ENCODE assay signal across 8 cellular contexts in genomic region chr7:1029637-1030443, GRCh38. TPM values are rescaled to one million over a fixed set of nuclear protein-coding genes. Genes with fewer than 3 reads are reported as not detected.
DNase-seq lines count a peak whose midpoint lies in the region; ATAC-seq and TF ChIP-seq lines count a peak whose summit lies in the region.

No MANE protein-coding gene starts in this region.

- WGBS in psoas muscle, 3 donors = 87 to 95% (median 92%) methylated on average over 28 to 33 of the region's 33 CpGs

- peaks cover 47% of the 10 kb centered on the region for H3K4me1 ChIP-seq in CD8-positive, alpha-beta T cell (ENCODE audit: insufficient read depth, low read length)
- H3K4me1 ChIP-seq in psoas muscle = peaks cover 21% of the 10 kb centered on the region

- H3K36me3 Mint-ChIP-seq in CD8-positive, alpha-beta T cell = peaks cover 6% of the 10 kb centered on the region

- no peaks in the 10 kb centered on the region for H3K27me3 Mint-ChIP-seq in CD8-positive, alpha-beta T cell (ENCODE audit: low read depth)

- DNase-seq in CD8-positive, alpha-beta T cell = no peak
- DNase-seq in NOMO-1 (lab: John Stamatoyannopoulos, UW; ENCODE audit: unreplicated experiment in 2 of 2) (peak; percentile 19 to 26), dorsolateral prefrontal cortex (peak in 3 of 10 donors; percentile 47 to 69 (median 58)), psoas muscle (peak in 1 of 2 donors; percentile 50), NCI-H748 treated with DMSO at 0.1 percent for 48 hours (lab: John Stamatoyannopoulos, UW) (no peak), OCI-M1 (lab: John Stamatoyannopoulos, UW) (no peak), glomerular visceral epithelial cell (ENCODE audit: extremely low spot score) (no peak)

- H3K27ac Mint-ChIP-seq in CD8-positive, alpha-beta T cell = no peak overlapping the region

- POLR2A ChIA-PET in CD8-positive, alpha-beta T cell (lab: Charles Lee) = interaction anchor here (2.0 kb wide), 1 partner anchor 15 kb away, joined by 7 read pairs; the partner anchor contains the start of gene GPR146

- TF ChIP-seq CTCF in CD8-positive, alpha-beta T cell (IDR thresholded peaks at IDR 0.05) = no peak
- TF ChIP-seq CTCF in dorsolateral prefrontal cortex (IDR thresholded peaks at IDR 0.05 in 54 of 56, conservative IDR thresholded peaks at IDR 0.05 in 2 of 56; ENCODE audit: low read depth in 1 of 56, partially characterized antibody in 56 of 56) = no peak
- TF ChIP-seq CTCF in psoas muscle (IDR thresholded peaks at IDR 0.05) = no peak

- H3K4me3 ChIP-seq in CD8-positive, alpha-beta T cell (ENCODE audit: low read depth, low read length) = no peak overlapping the region
- H3K4me3 ChIP-seq in dorsolateral prefrontal cortex (peak overlapping the region in 8 of 59 donors; percentile 3 to 94 (median 34)), psoas muscle (no peak overlapping the region)

- H3K4me3 Mint-ChIP-seq in CD8-positive, alpha-beta T cell = peak overlapping the region; percentile 39

- H3K9me3 Mint-ChIP-seq in CD8-positive, alpha-beta T cell = no peaks in the 10 kb centered on the region

- peaks cover 48% of the 10 kb centered on the region for H3K4me1 Mint-ChIP-seq in CD8-positive, alpha-beta T cell (ENCODE audit: low read depth)

- H3K9me3 ChIP-seq in CD8-positive, alpha-beta T cell (ENCODE audit: low read length) = no peaks in the 10 kb centered on the region
- H3K9me3 ChIP-seq in psoas muscle = no peaks in the 10 kb centered on the region

- no peaks in the 10 kb centered on the region for H3K27me3 ChIP-seq in CD8-positive, alpha-beta T cell (ENCODE audit: insufficient read depth, low read length)
- H3K27me3 ChIP-seq in dorsolateral prefrontal cortex (no peaks in the 10 kb centered on the region), psoas muscle (ENCODE audit: insufficient read depth in 3 of 3, low read length in 2 of 3) (no peaks in the 10 kb centered on the region)

- intact Hi-C loops in CD8-positive, alpha-beta T cell (cut with DNase I, micrococcal nuclease) = loop anchor here in 1 of 2 experiments (1.0 kb wide), 1 partner anchor 35 kb away; no protein-coding TSS in a partner anchor
- intact Hi-C loops in dorsolateral prefrontal cortex (cut with DNase I) (loop anchor here in 1 of 2 donors (5.0 kb wide), 1 partner anchor 38 kb away; no protein-coding TSS in a partner anchor), psoas muscle (cut with DNase I) (loop anchor here in 1 of 2 donors (2.0 kb wide), 1 partner anchor 15 kb away; the partner anchor contains the start of gene GPR146)

- no peaks in the 10 kb centered on the region for H3K36me3 ChIP-seq in CD8-positive, alpha-beta T cell (ENCODE audit: insufficient read depth, low read length)
- no peaks in the 10 kb centered on the region for H3K36me3 ChIP-seq in psoas muscle (ENCODE audit: insufficient read depth in 1 of 2, low read depth in 1 of 2)

- no peak for ATAC-seq in CD8-positive, alpha-beta T cell
- ATAC-seq in psoas muscle (no peak), HG02870 (IDR thresholded peaks at IDR 0.05; ENCODE audit: unreplicated experiment) (no peak)

- CTCF ChIA-PET in CD8-positive, alpha-beta T cell (lab: Charles Lee) = interaction anchor here (0.8 to 1.6 kb wide), 4 partner anchors 35 to 37 kb away, joined by 3 to 6 read pairs (median 4); no protein-coding TSS in a partner anchor

- H3K27ac ChIP-seq in CD8-positive, alpha-beta T cell (ENCODE audit: low read depth, low read length) = no peak overlapping the region
- H3K27ac ChIP-seq in dorsolateral prefrontal cortex (peak overlapping the region in 58 of 59 donors; percentile 32 to 99 (median 94)), psoas muscle (peak overlapping the region; percentile 81)

RNA-seq across cellular contexts. Expression of gene GPR146, which starts 14.5 kb away (rescaled TPM):
- 1 to 10 TPM; 4.4 to 5.0 TPM for total RNA-seq in CD8-positive, alpha-beta T cell
- total RNA-seq in dorsolateral prefrontal cortex (10 to 100 TPM in 110 of 120 experiments, 1 to 10 TPM in 10; 7.2 to 46.2 (median 18.2) TPM), psoas muscle (10 to 100 TPM in 1 of 4 donors, 1 to 10 TPM in 3; 5.0 to 12.1 (median 7.5) TPM)
- 10 to 100 TPM in 1 of 3 donors, 1 to 10 TPM in 2; 9.4 to 14.0 (median 9.9) TPM for polyA plus RNA-seq in psoas muscle

RNA-seq across cellular contexts. Expression of gene CYP2W1, which starts 46.9 kb away (rescaled TPM):
- total RNA-seq in CD8-positive, alpha-beta T cell = not detected
- total RNA-seq in dorsolateral prefrontal cortex (under 1 TPM in 4 of 120 experiments, not detected in 116; 0.24 to 0.52 (median 0.33) TPM), psoas muscle (not detected)
- polyA plus RNA-seq in psoas muscle = not detected

RNA-seq across cellular contexts. Expression of gene COX19, which starts 54.5 kb away (rescaled TPM):
- 10 to 100 TPM; 40.3 to 42.4 TPM for total RNA-seq in CD8-positive, alpha-beta T cell
- total RNA-seq in dorsolateral prefrontal cortex (10 to 100 TPM; 11.2 to 38.9 (median 18.5) TPM), psoas muscle (1 to 10 TPM; 4.5 to 7.9 (median 6.9) TPM)
- polyA plus RNA-seq in psoas muscle = 10 to 100 TPM in 2 of 3 donors, 1 to 10 TPM in 1; 5.6 to 12.2 (median 11.3) TPM

RNA-seq across cellular contexts. Expression of gene GPER1, which starts 58.1 kb away (rescaled TPM):
- total RNA-seq in CD8-positive, alpha-beta T cell = under 1 TPM in 1 of 2 experiments, not detected in 1; 0.11 TPM
- total RNA-seq in dorsolateral prefrontal cortex (10 to 100 TPM in 51 of 120 experiments, 1 to 10 TPM in 69; 2.4 to 37.0 (median 9.3) TPM), psoas muscle (1 to 10 TPM; 1.1 to 3.1 (median 1.5) TPM)
- polyA plus RNA-seq in psoas muscle = 1 to 10 TPM in 2 of 3 donors, under 1 TPM in 1; 0.90 to 1.5 (median 1.4) TPM

Comparison
In these comparisons a context has a peak if more than half of its experiments do, and no peak if none do; other contexts are left out.
1. DNase-seq: peak in NOMO-1 (2 of 2); none in CD8-positive, alpha-beta T cell (0 of 7), NCI-H748 treated with DMSO at 0.1 percent for 48 hours (single experiment), OCI-M1 (single experiment) and glomerular visceral epithelial cell (single experiment).